ENCODE assay signal across 1 cellular context in genomic region chrX:118974088-118974907, GRCh38.
TF ChIP-seq lines count a peak whose summit lies in the region.

Gene LONRF3, plus strand, starts transcription at chrX:118974618. Its CDS starts 163 bp downstream, at chrX:118974781.

TF ChIP-seq in SK-N-SH treated with all-trans-retinoic acid at 6 μM for 48 hours, 23 proteins besides CTCF, POLR2A, EP300 and RAD21 (continued from another document):
- no peak for TF ChIP-seq PATZ1 (CRISPR knock-in tag; IDR thresholded peaks at IDR 0.05; ENCODE audit: borderline replicate concordance)
TF ChIP-seq in SK-N-SH treated with all-trans-retinoic acid at 6 μM for 48 hours: peak in this region for 0.
